Comparison of ENCODE assay signal across 2 cellular contexts in genomic region chr6:12034831-12035230, GRCh38.
TF ChIP-seq lines count a peak whose summit lies in the region.

No MANE protein-coding gene starts in this region.

TF ChIP-seq in HEK293, 187 proteins besides CTCF, POLR2A, EP300 and RAD21 (continued from another document):
- TF ChIP-seq ZSCAN4 (tag by site-specific recombination; IDR thresholded peaks at IDR 0.05), result no peak

TF ChIP-seq in liver, 16 proteins besides CTCF, POLR2A, EP300 and RAD21 (continued from another document):
- TF ChIP-seq REST (IDR thresholded peaks at IDR 0.05) (no peak), HNF4A (conservative IDR thresholded peaks at IDR 0.05) (no peak), ATF3 (IDR thresholded peaks at IDR 0.05) (no peak), TAF1 (conservative IDR thresholded peaks at IDR 0.05) (no peak)
